Comparison of ENCODE assay signal across 13 cellular contexts in the genomic region with DNA sequence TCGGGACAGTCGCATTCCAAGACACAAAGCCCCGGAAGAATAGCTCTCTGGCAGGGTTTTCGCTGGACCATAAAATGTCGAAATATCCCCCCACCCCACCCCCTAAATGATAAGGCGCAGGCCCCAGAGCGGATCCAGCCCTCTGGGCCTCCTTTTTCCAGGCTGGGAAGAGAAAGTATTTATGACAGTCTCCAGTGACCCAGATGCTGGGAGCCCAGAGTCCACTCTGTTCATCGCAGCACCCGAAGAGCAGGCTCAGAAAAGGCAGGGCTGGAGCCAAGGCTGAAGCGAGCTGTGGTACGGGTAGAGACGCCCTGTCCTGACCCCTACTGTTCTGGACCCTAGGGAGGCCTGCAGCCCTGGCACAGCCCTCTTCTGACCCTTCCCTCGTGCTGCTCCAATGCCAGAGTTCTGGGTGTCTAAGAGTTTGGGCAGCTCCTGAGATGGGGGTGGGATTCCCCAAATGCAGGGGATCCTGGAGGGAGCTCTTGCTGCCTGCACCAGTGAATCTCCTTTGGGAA. TPM values are rescaled to one million over a fixed set of nuclear protein-coding genes. Genes with fewer than 3 reads are reported as not detected.
DNase-seq lines count a peak whose midpoint lies in the region; ATAC-seq and TF ChIP-seq lines count a peak whose summit lies in the region.
"Had no signal": no experiment of that assay in that cellular context is flagged by ENCODE, and none has a peak within 500 bp of the region (broad histone marks: within the 10 kb centered on the region; RNA-seq: fewer than 3 reads in every experiment).

No MANE protein-coding gene starts in this region.

- H3F3A ChIP-seq in SU-DHL-6 (ENCODE audit: insufficient read depth) = no peaks in the 10 kb centered on the region

- no peaks in the 10 kb centered on the region for H3K27me3 ChIP-seq in SU-DHL-6 (ENCODE audit: low read length)
- peaks cover 96% of the 10 kb centered on the region for H3K27me3 ChIP-seq in lower lobe of right lung (ENCODE audit: low read depth)
- H3K27me3 ChIP-seq in subcutaneous abdominal adipose tissue (ENCODE audit: control insufficient read depth in 5 of 5, insufficient read depth in 4 of 5, low read length in 5 of 5) = peaks cover 4 to 44% (median 15%) of the 10 kb centered on the region in 5 donors

- H3K36me3 ChIP-seq in SU-DHL-6 (ENCODE audit: low read length) (no peaks in the 10 kb centered on the region), lower lobe of right lung (no peaks in the 10 kb centered on the region), subcutaneous abdominal adipose tissue (ENCODE audit: control insufficient read depth in 5 of 5, insufficient read depth in 5 of 5, low read length in 5 of 5) (no peaks in the 10 kb centered on the region)

- peaks cover 89% of the 10 kb centered on the region for H3K27me3 Mint-ChIP-seq in activated naive CD4-positive, alpha-beta T cell treated with anti-CD3 and anti-CD28 coated beads for 36 hours (ENCODE audit: low read depth)

- intact Hi-C loops in activated naive CD4-positive, alpha-beta T cell treated with anti-CD3 and anti-CD28 coated beads for 36 hours (cut with micrococcal nuclease) = loop anchor here (1.0 kb wide), 5 partner anchors 21 to 202 kb away; a partner anchor contains a TSS
- intact Hi-C loops in lower lobe of right lung (cut with DNase I) = no loop called here

- no peaks in the 10 kb centered on the region for H3K9me3 Mint-ChIP-seq in activated naive CD4-positive, alpha-beta T cell treated with anti-CD3 and anti-CD28 coated beads for 36 hours

- H3K4me3 ChIP-seq in SU-DHL-6 (ENCODE audit: insufficient read depth, low read length, poor library complexity, severe bottlenecking) (no peak overlapping the region), lower lobe of right lung (peak overlapping the region; percentile 44), subcutaneous abdominal adipose tissue (ENCODE audit: low read depth in 1 of 5, low read length in 5 of 5) (peak overlapping the region; percentile 44 to 62 (median 58))
- H3K4me3 ChIP-seq: mucosa of descending colon had no signal

- no peak overlapping the region for H2AFZ ChIP-seq in SU-DHL-6 (ENCODE audit: low read depth, low read length, severe bottlenecking)

- H3K9ac ChIP-seq in SU-DHL-6 (ENCODE audit: low read length) = no peak overlapping the region
- H3K9ac ChIP-seq in subcutaneous abdominal adipose tissue (ENCODE audit: low read length in 5 of 5) = peak overlapping the region in 4 of 5 donors; percentile 68 to 92 (median 77)

- no peak for DNase-seq in activated naive CD4-positive, alpha-beta T cell treated with anti-CD3 and anti-CD28 coated beads for 36 hours
- no peak for DNase-seq in activated naive CD4-positive, alpha-beta T cell treated with anti-CD3 and anti-CD28 coated beads, Interleukin-2, amount 50 U/mL, for 16 hours
- DNase-seq in lower lobe of right lung (no peak), iPS-NIHi7 (ENCODE audit: extremely low spot score) (no peak), RWPE1 (ENCODE audit: low spot score) (no peak)

- H3K4me2 ChIP-seq in SU-DHL-6 (ENCODE audit: low read depth, low read length, poor library complexity, severe bottlenecking) = peak overlapping the region; percentile 62

- H3K4me1 ChIP-seq in lower lobe of right lung (peaks cover 25% of the 10 kb centered on the region), subcutaneous abdominal adipose tissue (ENCODE audit: control insufficient read depth in 5 of 5, insufficient read depth in 5 of 5, low read length in 5 of 5) (peaks cover 3 to 91% (median 82%) of the 10 kb centered on the region in 5 donors)

- ATAC-seq in lower lobe of right lung = no peak
- ATAC-seq in HG02798 (IDR thresholded peaks at IDR 0.05; ENCODE audit: poor library complexity, unreplicated experiment) = no peak

- no peaks in the 10 kb centered on the region for H3K36me3 Mint-ChIP-seq in activated naive CD4-positive, alpha-beta T cell treated with anti-CD3 and anti-CD28 coated beads for 36 hours (ENCODE audit: low read depth)

- H3K27ac ChIP-seq in SU-DHL-6 (ENCODE audit: low read depth, low read length) (no peak overlapping the region), lower lobe of right lung (no peak overlapping the region), subcutaneous abdominal adipose tissue (ENCODE audit: low read depth, low read length) (peak overlapping the region; percentile 82), RWPE1 (no peak overlapping the region)

- no peak overlapping the region for H3K27ac Mint-ChIP-seq in activated naive CD4-positive, alpha-beta T cell treated with anti-CD3 and anti-CD28 coated beads for 36 hours
- H3K27ac Mint-ChIP-seq: H9 had no signal

- CTCF ChIA-PET in activated naive CD4-positive, alpha-beta T cell treated with anti-CD3 and anti-CD28 coated beads for 36 hours (lab: Charles Lee) = interaction anchor here (0.6 to 6.8 kb wide), 12 partner anchors 10 to 208 kb away, joined by 3 to 72 read pairs (median 6); a partner anchor contains a TSS
- CTCF ChIA-PET in RWPE1 (lab: Yijun Ruan, JAX) = interaction anchor here (0.6 to 4.4 kb wide), 8 partner anchors 10 to 329 kb away, joined by 4 to 47 read pairs (median 10); no protein-coding TSS in a partner anchor

- no peaks in the 10 kb centered on the region for H4K20me1 ChIP-seq in SU-DHL-6 (ENCODE audit: low read depth, low read length)

- no peaks in the 10 kb centered on the region for H3K9me2 ChIP-seq in SU-DHL-6 (replicated peaks; ENCODE audit: insufficient read depth, low read length)

- H3K4me3 Mint-ChIP-seq in activated naive CD4-positive, alpha-beta T cell treated with anti-CD3 and anti-CD28 coated beads for 36 hours = peak overlapping the region; percentile 58

- no peaks in the 10 kb centered on the region for H3K79me2 ChIP-seq in SU-DHL-6 (ENCODE audit: insufficient read depth, low read length)

- POLR2A ChIA-PET in RWPE1 (lab: Yijun Ruan, JAX; ENCODE audit: low non-redundant PET) = interaction anchor here (1.2 kb wide), 1 partner anchor 185 kb away, joined by 9 read pairs; no protein-coding TSS in a partner anchor

- peaks cover 30% of the 10 kb centered on the region for H3K4me1 Mint-ChIP-seq in activated naive CD4-positive, alpha-beta T cell treated with anti-CD3 and anti-CD28 coated beads for 36 hours (ENCODE audit: low read depth)

- H3K9me3 ChIP-seq in SU-DHL-6 (ENCODE audit: insufficient read depth, low read length) = no peaks in the 10 kb centered on the region
- H3K9me3 ChIP-seq in lower lobe of right lung = no peaks in the 10 kb centered on the region
- no peaks in the 10 kb centered on the region for H3K9me3 ChIP-seq in subcutaneous abdominal adipose tissue (ENCODE audit: control insufficient read depth in 5 of 5, low read length in 5 of 5)
- H3K9me3 ChIP-seq: mucosa of descending colon had no signal

- TF ChIP-seq CTCF in SU-DHL-6 (IDR thresholded peaks at IDR 0.05; ENCODE audit: insufficient read depth, low read length, poor library complexity, severe bottlenecking) (no peak), lower lobe of right lung (IDR thresholded peaks at IDR 0.05) (no peak), RWPE1 (conservative IDR thresholded peaks at IDR 0.05; ENCODE audit: low read depth) (no peak)

RNA-seq across cellular contexts. Expression of a gene that starts 2.0 kb away (rescaled TPM):
- total RNA-seq in activated naive CD4-positive, alpha-beta T cell treated with anti-CD3 and anti-CD28 coated beads for 36 hours = not detected
- not detected for total RNA-seq in lower lobe of right lung
- total RNA-seq: dermis blood vessel endothelial cell; H9; mucosa of descending colon; T-helper 2 cell treated with Interferon-gamma antibody and Interleukin-4, amounts not matched to agents 100 ng/mL and 5 ng/mL, for 36 hours; temporal lobe had no signal

RNA-seq across cellular contexts. Expression of a gene that starts 6.8 kb away (rescaled TPM):
- total RNA-seq in activated naive CD4-positive, alpha-beta T cell treated with anti-CD3 and anti-CD28 coated beads for 36 hours = not detected
- total RNA-seq in lower lobe of right lung = not detected
- total RNA-seq: H9; mucosa of descending colon; T-helper 2 cell treated with Interferon-gamma antibody and Interleukin-4, amounts not matched to agents 100 ng/mL and 5 ng/mL, for 36 hours; temporal lobe had no signal

RNA-seq across cellular contexts. Expression of a gene that starts 21.5 kb away (rescaled TPM):
- total RNA-seq in activated naive CD4-positive, alpha-beta T cell treated with anti-CD3 and anti-CD28 coated beads for 36 hours = not detected
- total RNA-seq in lower lobe of right lung = 0.50 TPM
- total RNA-seq: H9; T-helper 2 cell treated with Interferon-gamma antibody and Interleukin-4, amounts not matched to agents 100 ng/mL and 5 ng/mL, for 36 hours; temporal lobe had no signal

RNA-seq across cellular contexts. Expression of a gene that starts 21.8 kb away (rescaled TPM):
- not detected for total RNA-seq in activated naive CD4-positive, alpha-beta T cell treated with anti-CD3 and anti-CD28 coated beads for 36 hours
- not detected for total RNA-seq in lower lobe of right lung
- total RNA-seq: H9; mucosa of descending colon; T-helper 2 cell treated with Interferon-gamma antibody and Interleukin-4, amounts not matched to agents 100 ng/mL and 5 ng/mL, for 36 hours; temporal lobe had no signal

RNA-seq across cellular contexts. Expression of a gene that starts 26.1 kb away (rescaled TPM):
- total RNA-seq in activated naive CD4-positive, alpha-beta T cell treated with anti-CD3 and anti-CD28 coated beads for 36 hours = not detected
- total RNA-seq in lower lobe of right lung = not detected
- total RNA-seq: dermis blood vessel endothelial cell; H9; mucosa of descending colon; T-helper 2 cell treated with Interferon-gamma antibody and Interleukin-4, amounts not matched to agents 100 ng/mL and 5 ng/mL, for 36 hours; temporal lobe had no signal
